ENCODE assay signal across 33 cellular contexts in the genomic region with DNA sequence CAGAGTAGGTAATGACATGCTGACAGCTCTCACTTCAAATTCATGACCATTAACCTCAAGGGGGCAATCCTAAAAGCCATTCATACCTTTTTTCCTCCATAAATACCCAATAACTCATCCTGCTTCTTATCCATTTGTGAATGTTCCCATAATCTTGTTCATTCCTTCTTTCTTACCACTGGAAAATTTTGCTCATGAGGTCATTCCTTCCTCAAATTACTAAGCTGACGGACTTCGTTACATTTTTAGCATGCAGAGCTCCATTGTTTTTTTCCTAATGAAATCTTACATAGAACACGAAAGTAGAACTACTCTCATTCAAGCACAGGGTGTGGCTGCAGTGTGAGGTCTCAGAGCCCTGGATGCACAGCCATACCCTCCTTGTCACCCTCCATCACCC.
"Had no signal": no experiment of that assay in that cellular context is flagged by ENCODE, and none has a peak within 500 bp of the region (broad histone marks: within the 10 kb centered on the region; RNA-seq: fewer than 3 reads in every experiment).

No MANE protein-coding gene starts in this region.

- H3K27me3 ChIP-seq: esophagus squamous epithelium, foreskin keratinocyte, gastroesophageal sphincter, heart right ventricle, left lung, neutrophil, right atrium auricular region, spleen, tibial nerve, upper lobe of left lung had no signal

- FAIRE-seq: endothelial cell of umbilical vein, islet of Langerhans, urothelium cell line had no signal

- H3K27ac ChIP-seq: coronary artery, esophagus squamous epithelium, foreskin keratinocyte, gastroesophageal sphincter, heart right ventricle, left lung, neutrophil, parathyroid adenoma, prostate gland, right atrium auricular region, skin epidermis, spleen, thoracic aorta, tibial nerve, upper lobe of left lung had no signal

- H3K27me3 Mint-ChIP-seq: stimulated activated naive B cell treated with anti-CD40 and anti-IgM and Interleukin-4, amounts not matched to agents 10 μg/mL and 1 μg/mL and 100 μg/mL, for 72 hours; stimulated activated naive CD8-positive, alpha-beta T cell treated with anti-CD3 and anti-CD28 coated beads, Interleukin-15, Interleukin-2, amounts not matched to agents 100 ng/mL and 50 ng/mL, for 24 hours had no signal

- H3K36me3 Mint-ChIP-seq: mesothelial cell of epicardium; naive thymus-derived CD8-positive, alpha-beta T cell; stimulated activated naive B cell treated with anti-CD40 and anti-IgM and Interleukin-4, amounts not matched to agents 10 μg/mL and 1 μg/mL and 100 μg/mL, for 72 hours had no signal

- H3K4me1 ChIP-seq: esophagus squamous epithelium, foreskin keratinocyte, gastroesophageal sphincter, heart right ventricle, left lung, parathyroid adenoma, prostate gland, right atrium auricular region, spleen, tibial nerve, upper lobe of left lung had no signal

- H3K79me2 ChIP-seq: parathyroid adenoma had no signal

- H2AFZ ChIP-seq: parathyroid adenoma had no signal

- H3K9me3 Mint-ChIP-seq: neural crest cell; stimulated activated naive B cell treated with anti-CD40 and anti-IgM and Interleukin-4, amounts not matched to agents 10 μg/mL and 1 μg/mL and 100 μg/mL, for 72 hours; stimulated activated naive CD8-positive, alpha-beta T cell treated with anti-CD3 and anti-CD28 coated beads, Interleukin-15, Interleukin-2, amounts not matched to agents 100 ng/mL and 50 ng/mL, for 24 hours had no signal

- DNase-seq: dermis blood vessel endothelial cell; effector memory CD4-positive, alpha-beta T cell; erythroblast; esophagus squamous epithelium; foreskin keratinocyte; glutamatergic neuron; heart right ventricle; hippocampal formation; left cardiac atrium; left lung; mesenchymal stem cell; mucosa of descending colon; naive thymus-derived CD8-positive, alpha-beta T cell; spleen; stimulated activated CD4-positive, alpha-beta T cell treated with anti-CD3 and anti-CD28 coated beads, Interleukin-15, amount 100 ng/mL, for 24 hours; stimulated activated CD4-positive, alpha-beta T cell treated with anti-CD3 and anti-CD28 coated beads, Interleukin-2, amount 100 ng/mL, for 48 hours; stimulated activated naive B cell treated with anti-CD40 and anti-IgM and Interleukin-4, amounts not matched to agents 10 μg/mL and 1 μg/mL and 100 μg/mL, for 72 hours; upper lobe of left lung had no signal

- H3K4me1 Mint-ChIP-seq: naive thymus-derived CD8-positive, alpha-beta T cell; stimulated activated naive B cell treated with anti-CD40 and anti-IgM and Interleukin-4, amounts not matched to agents 10 μg/mL and 1 μg/mL and 100 μg/mL, for 72 hours had no signal

- H3K27ac Mint-ChIP-seq: mesothelial cell of epicardium; naive thymus-derived CD8-positive, alpha-beta T cell; stimulated activated naive B cell treated with anti-CD40 and anti-IgM and Interleukin-4, amounts not matched to agents 10 μg/mL and 1 μg/mL and 100 μg/mL, for 72 hours; stimulated activated naive CD8-positive, alpha-beta T cell treated with anti-CD3 and anti-CD28 coated beads, Interleukin-15, Interleukin-2, amounts not matched to agents 100 ng/mL and 50 ng/mL, for 24 hours had no signal

- H3K4me3 ChIP-seq: coronary artery, esophagus squamous epithelium, gastroesophageal sphincter, heart right ventricle, left lung, mucosa of descending colon, prostate gland, right atrium auricular region, skin epidermis, spleen, thoracic aorta, tibial nerve, upper lobe of left lung had no signal

- H3K4me3 Mint-ChIP-seq: mesothelial cell of epicardium; naive thymus-derived CD8-positive, alpha-beta T cell; neural crest cell; stimulated activated naive B cell treated with anti-CD40 and anti-IgM and Interleukin-4, amounts not matched to agents 10 μg/mL and 1 μg/mL and 100 μg/mL, for 72 hours; stimulated activated naive CD8-positive, alpha-beta T cell treated with anti-CD3 and anti-CD28 coated beads, Interleukin-15, Interleukin-2, amounts not matched to agents 100 ng/mL and 50 ng/mL, for 24 hours had no signal

- H3K36me3 ChIP-seq: esophagus squamous epithelium, gastroesophageal sphincter, heart right ventricle, left lung, neutrophil, prostate gland, right atrium auricular region, spleen, thoracic aorta, tibial nerve, upper lobe of left lung had no signal

- H3K9ac ChIP-seq: parathyroid adenoma had no signal

- H3K9me3 ChIP-seq: esophagus squamous epithelium, gastroesophageal sphincter, heart right ventricle, left lung, mucosa of descending colon, neutrophil, prostate gland, right atrium auricular region, spleen, thoracic aorta, tibial nerve, upper lobe of left lung had no signal
